3 cellular contexts compared by ENCODE assay signal in the genomic region with DNA sequence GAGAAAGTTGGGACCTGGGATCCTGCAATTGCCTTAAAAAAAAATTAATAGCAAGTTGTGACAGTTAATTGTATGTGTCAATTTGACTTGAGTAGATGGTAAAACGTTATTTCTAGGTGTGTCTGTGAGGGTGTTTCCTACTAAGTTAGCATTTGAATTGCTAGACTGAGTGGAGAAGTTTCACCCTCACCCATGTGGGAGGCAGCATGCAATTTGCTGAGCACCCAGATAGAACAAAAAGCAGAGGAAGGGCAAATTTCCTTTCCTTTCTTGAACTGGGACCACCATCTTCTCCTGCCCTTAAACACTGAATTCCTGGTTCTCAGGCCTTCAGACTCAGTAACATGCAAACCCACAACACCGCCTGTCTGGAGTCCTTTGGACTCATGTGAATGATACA.
"Had no signal": no experiment of that assay in that cellular context is flagged by ENCODE, and none has a peak within 500 bp of the region (broad histone marks: within the 10 kb centered on the region; RNA-seq: fewer than 3 reads in every experiment).

No MANE protein-coding gene starts in this region.

- DNase-seq: IMR-90, KBM-7, KG1 had no signal
